1 cellular context compared by ENCODE assay signal in genomic region chr10:123143162-123143824, GRCh38.
A peak's percentile ranks its signal among the peaks of the same experiment; 100 is the strongest.
TF ChIP-seq lines count a peak whose summit lies in the region.

No MANE protein-coding gene starts in this region.

TF ChIP-seq in K562, 482 proteins besides CTCF, POLR2A, EP300 and RAD21 (continued from another document):
- 0 out of 2 replicates have a peak, but pooled peaks have one; percentile 34 for TF ChIP-seq TFAP4 (CRISPR knock-in tag; IDR thresholded peaks at IDR 0.05; ENCODE audit: borderline replicate concordance)
